In the genomic region with DNA sequence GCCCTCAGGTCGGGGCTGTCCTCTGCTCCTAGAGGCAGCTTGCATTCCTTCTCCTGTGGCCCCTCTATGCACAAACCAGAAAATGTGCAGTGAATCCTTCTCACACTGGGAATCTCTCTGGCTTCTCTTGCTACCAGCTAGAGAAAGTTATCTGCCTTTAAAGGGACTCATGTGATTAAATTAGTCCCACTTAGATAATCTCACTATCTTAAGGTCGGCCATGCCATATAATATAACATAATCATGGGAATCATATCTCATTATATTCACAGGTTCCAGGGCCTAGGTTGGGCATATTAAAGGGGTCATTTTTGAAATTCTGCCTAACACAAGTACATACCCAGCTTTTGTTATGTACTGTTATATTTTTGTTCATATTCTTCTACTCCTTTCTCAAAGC, we compare ENCODE assay signal across 24 cellular contexts. TPM values are rescaled to one million over a fixed set of nuclear protein-coding genes. Genes with fewer than 3 reads are reported as not detected.
DNase-seq lines count a peak whose midpoint lies in the region; ATAC-seq and TF ChIP-seq lines count a peak whose summit lies in the region.
"Had no signal": no experiment of that assay in that cellular context is flagged by ENCODE, and none has a peak within 500 bp of the region (broad histone marks: within the 10 kb centered on the region; RNA-seq: fewer than 3 reads in every experiment).

No MANE protein-coding gene starts in this region.

- H3K27ac Mint-ChIP-seq in HFFc6 = peak overlapping the region; percentile 60
- no peak overlapping the region for H3K27ac Mint-ChIP-seq in osteocyte (ENCODE audit: unreplicated experiment)
- H3K27ac Mint-ChIP-seq: CD4-positive, alpha-beta T cell; IgD-negative memory B cell; T-cell had no signal

- no peaks in the 10 kb centered on the region for H3K9me3 Mint-ChIP-seq in HFFc6
- H3K9me3 Mint-ChIP-seq in osteocyte (ENCODE audit: unreplicated experiment) = no peaks in the 10 kb centered on the region
- H3K9me3 Mint-ChIP-seq: CD4-positive, alpha-beta T cell; IgD-negative memory B cell; T-cell had no signal

- no peak for DNase-seq in HFFc6
- DNase-seq in PC-9 = no peak
- no peak for DNase-seq in fibroblast of mammary gland (ENCODE audit: low read depth)
- DNase-seq in left ventricle myocardium superior = no peak
- no peak for DNase-seq in osteocyte (ENCODE audit: extremely low spot score, unreplicated experiment)
- no peak for DNase-seq in inferior parietal cortex (ENCODE audit: extremely low spot score)
- DNase-seq: AML-193; CD4-positive, alpha-beta T cell; NCI-H1092 treated with DMSO at 0.1 percent for 48 hours; NCI-H1436; NCI-H187 treated with DMSO at 0.1 percent for 48 hours; NCI-H2107; NCI-H446; NCI-H524 treated with DMSO at 0.1 percent for 48 hours; NCI-H774; Peyer's patch; SIG-M5; T-cell had no signal

- H3K36me3 ChIP-seq in ACC112 (ENCODE audit: insufficient read depth, low read length) (no peaks in the 10 kb centered on the region), PC-9 (ENCODE audit: low read depth) (no peaks in the 10 kb centered on the region)
- H3K36me3 ChIP-seq: BLaER1 treated with 17β-estradiol and CSF1 and Interleukin-3, amounts not matched to agents 10 nM and 100 nM; HAP-1; Peyer's patch had no signal

- no TSS peak for BruUV-seq in PC-9 (replicated peaks; lab: Mats Ljungman, UMichigan)

- no peaks in the 10 kb centered on the region for H4K20me1 ChIP-seq in PC-9 (ENCODE audit: insufficient read depth)
- H4K20me1 ChIP-seq: BLaER1 treated with 17β-estradiol and CSF1 and Interleukin-3, amounts not matched to agents 10 nM and 100 nM had no signal

- CTCF ChIA-PET in PC-9 (lab: Charles Lee) = no interaction called here

- H3K36me3 Mint-ChIP-seq in HFFc6 (ENCODE audit: low read depth) (no peaks in the 10 kb centered on the region; the same call in 1 of the 2 replicates), osteocyte (ENCODE audit: unreplicated experiment) (no peaks in the 10 kb centered on the region)
- H3K36me3 Mint-ChIP-seq: IgD-negative memory B cell, T-cell had no signal

- H3K4me1 Mint-ChIP-seq in HFFc6 (ENCODE audit: low read depth) = peaks cover 71% of the 10 kb centered on the region
- no peaks in the 10 kb centered on the region for H3K4me1 Mint-ChIP-seq in osteocyte (ENCODE audit: unreplicated experiment)
- H3K4me1 Mint-ChIP-seq: IgD-negative memory B cell, T-cell had no signal

- TF ChIP-seq CTCF in HFFc6 (IDR thresholded peaks at IDR 0.05) (no peak), PC-9 (conservative IDR thresholded peaks at IDR 0.05) (no peak), fibroblast of mammary gland (conservative IDR thresholded peaks at IDR 0.05; ENCODE audit: control insufficient read depth, insufficient read depth, low read depth, low read length) (no peak), osteocyte (IDR thresholded peaks at IDR 0.05) (no peak)

- no peak overlapping the region for H3K4me2 ChIP-seq in PC-9
- H3K4me2 ChIP-seq: BLaER1 treated with 17β-estradiol and CSF1 and Interleukin-3, amounts not matched to agents 10 nM and 100 nM; KMS-11 had no signal

- no peaks in the 10 kb centered on the region for H3K9me3 ChIP-seq in PC-9 (ENCODE audit: insufficient read depth, low read depth)
- H3K9me3 ChIP-seq: BLaER1 treated with 17β-estradiol and CSF1 and Interleukin-3, amounts not matched to agents 10 nM and 100 nM; HAP-1; Peyer's patch had no signal

- H3K4me1 ChIP-seq in ACC112 (ENCODE audit: control insufficient read depth, insufficient read depth, low read length, unreplicated experiment) = no peaks in the 10 kb centered on the region
- H3K4me1 ChIP-seq in PC-9 (replicated peaks; ENCODE audit: insufficient read depth) = no peaks in the 10 kb centered on the region
- H3K4me1 ChIP-seq: BLaER1 treated with 17β-estradiol and CSF1 and Interleukin-3, amounts not matched to agents 10 nM and 100 nM; HAP-1; Peyer's patch had no signal

- no peaks in the 10 kb centered on the region for H3K9me2 ChIP-seq in PC-9 (ENCODE audit: insufficient read depth)

- H3K27me3 ChIP-seq in ACC112 (ENCODE audit: insufficient read depth, low read length) (no peaks in the 10 kb centered on the region), PC-9 (ENCODE audit: insufficient read depth, low read depth) (no peaks in the 10 kb centered on the region)
- H3K27me3 ChIP-seq: BLaER1 treated with 17β-estradiol and CSF1 and Interleukin-3, amounts not matched to agents 10 nM and 100 nM; Peyer's patch had no signal

- H3K27me3 Mint-ChIP-seq in HFFc6 (ENCODE audit: insufficient read depth) = no peaks in the 10 kb centered on the region; the same call in none of the 2 replicates
- no peaks in the 10 kb centered on the region for H3K27me3 Mint-ChIP-seq in osteocyte (ENCODE audit: unreplicated experiment)
- H3K27me3 Mint-ChIP-seq: IgD-negative memory B cell had no signal

- H3K4me3 Mint-ChIP-seq in HFFc6 (peak overlapping the region; percentile 77), osteocyte (ENCODE audit: unreplicated experiment) (no peak overlapping the region)
- H3K4me3 Mint-ChIP-seq: CD4-positive, alpha-beta T cell; IgD-negative memory B cell; T-cell had no signal

- POLR2A ChIA-PET in PC-9 (lab: Charles Lee; ENCODE audit: unreplicated experiment) = no interaction called here

- H3K79me2 ChIP-seq in ACC112 (ENCODE audit: control insufficient read depth, insufficient read depth, low read length, unreplicated experiment) (no peaks in the 10 kb centered on the region), PC-9 (ENCODE audit: low read depth) (no peaks in the 10 kb centered on the region)

- H3F3A ChIP-seq in PC-9 (ENCODE audit: insufficient read depth, low read depth) = peaks cover 5% of the 10 kb centered on the region; the same call in 1 of the 2 replicates

- intact Hi-C loops in PC-9 (cut with micrococcal nuclease; ENCODE audit: unreplicated experiment) (no loop called here), left ventricle myocardium superior (cut with micrococcal nuclease) (no loop called here)

- H3K27ac ChIP-seq in ACC112 (ENCODE audit: low read depth, low read length) (no peak overlapping the region), PC-9 (no peak overlapping the region)
- H3K27ac ChIP-seq: BLaER1 treated with 17β-estradiol and CSF1 and Interleukin-3, amounts not matched to agents 10 nM and 100 nM; KMS-11 had no signal

- H2AFZ ChIP-seq in ACC112 (ENCODE audit: low read length, unreplicated experiment) = peak overlapping the region; percentile 94
- H2AFZ ChIP-seq in PC-9 = peak overlapping the region; percentile 14

- ATAC-seq in GM21515 (IDR thresholded peaks at IDR 0.05; ENCODE audit: unreplicated experiment) (no peak), left ventricle myocardium superior (no peak)
- ATAC-seq: T-cell had no signal

- H3K4me3 ChIP-seq in ACC112 (ENCODE audit: low read depth, low read length) (peak overlapping the region; percentile 64), PC-9 (no peak overlapping the region), fibroblast of mammary gland (ENCODE audit: control insufficient read depth, low read depth, low read length) (peak overlapping the region; percentile 12)
- H3K4me3 ChIP-seq: BLaER1 treated with 17β-estradiol and CSF1 and Interleukin-3, amounts not matched to agents 10 nM and 100 nM; HAP-1; Peyer's patch had no signal

RNA-seq across cellular contexts. Expression of a gene that starts 31.4 kb away (rescaled TPM):
- 10 to 100 TPM; 11.2 to 20.3 (median 17.1) TPM for total RNA-seq in HFFc6 (2021; fragmentation: NEBNext Ultra II Directional; extraction: Animal tissue kit (Norgen Biotek cat#: 25700))
- total RNA-seq in PC-9 (2021) (not detected in 2 replicates), left ventricle myocardium superior (1.3 TPM), osteocyte (2.5 and 3.0 TPM in 2 replicates)
- total RNA-seq: CD4-positive, alpha-beta T cell had no signal
